In genomic region chr15:29676961-29677402, GRCh38 we compare ENCODE assay signal across 14 cellular contexts.
DNase-seq lines count a peak whose midpoint lies in the region; ATAC-seq, FAIRE-seq and TF ChIP-seq lines count a peak whose summit lies in the region.
"Had no signal": no experiment of that assay in that cellular context is flagged by ENCODE, and none has a peak within 500 bp of the region (broad histone marks: within the 10 kb centered on the region; RNA-seq: fewer than 3 reads in every experiment).

No MANE protein-coding gene starts in this region.

- no peak for ATAC-seq in RWPE2 (ENCODE audit: low read depth)
- ATAC-seq in pancreas = peak in 2 of 4 donors; percentile 10 to 24
- ATAC-seq: GM12878 had no signal

- in situ Hi-C loops in GM23248 (cut with MboI) = no loop called here

- no peak for TF ChIP-seq CTCF in RWPE2 (IDR thresholded peaks at IDR 0.05; ENCODE audit: poor library complexity, severe bottlenecking)
- TF ChIP-seq CTCF in epithelial cell of esophagus (IDR thresholded peaks at IDR 0.05; ENCODE audit: insufficient read depth, low read depth, low read length, missing control alignments) = no peak
- TF ChIP-seq CTCF in pancreas (IDR thresholded peaks at IDR 0.05) = no peak
- TF ChIP-seq CTCF in smooth muscle cell (IDR thresholded peaks at IDR 0.05; ENCODE audit: borderline replicate concordance, insufficient read depth, poor library complexity, severe bottlenecking) = no peak
- TF ChIP-seq CTCF in MM.1S (IDR thresholded peaks at IDR 0.05; ENCODE audit: low read length) = no peak

- H3K9ac ChIP-seq in GM23248 (no peak overlapping the region), smooth muscle cell (ENCODE audit: low read depth) (no peak overlapping the region), MM.1S (ENCODE audit: low read length) (no peak overlapping the region)
- H3K9ac ChIP-seq: KMS-11 had no signal

- intact Hi-C loops in pancreas (cut with DNase I) = no loop called here

- H3K9me2 ChIP-seq in GM23248 (ENCODE audit: insufficient read depth) = no peaks in the 10 kb centered on the region
- no peaks in the 10 kb centered on the region for H3K9me2 ChIP-seq in MM.1S (replicated peaks; ENCODE audit: insufficient read depth, low read length)

- H3F3A ChIP-seq in GM23248 (ENCODE audit: insufficient read depth) (peaks cover 15% of the 10 kb centered on the region; the same call in 1 of the 2 replicates), smooth muscle cell (ENCODE audit: low read depth) (no peaks in the 10 kb centered on the region), MM.1S (ENCODE audit: insufficient read depth, low read length) (no peaks in the 10 kb centered on the region)

- no peak overlapping the region for H3K4me2 ChIP-seq in GM23248 (ENCODE audit: unreplicated experiment)
- H3K4me2 ChIP-seq in smooth muscle cell = no peak overlapping the region
- H3K4me2 ChIP-seq in MM.1S (ENCODE audit: low read depth, low read length) = no peak overlapping the region
- H3K4me2 ChIP-seq: KMS-11 had no signal

- no peak overlapping the region for H2AFZ ChIP-seq in GM23248
- no peak overlapping the region for H2AFZ ChIP-seq in smooth muscle cell (ENCODE audit: low read depth)
- H2AFZ ChIP-seq in MM.1S (ENCODE audit: low read length) = no peak overlapping the region

- no peaks in the 10 kb centered on the region for H3K9me3 ChIP-seq in GM23248 (ENCODE audit: low read depth)
- no peaks in the 10 kb centered on the region for H3K9me3 ChIP-seq in RWPE2 (ENCODE audit: severe bottlenecking)
- H3K9me3 ChIP-seq in pancreas = no peaks in the 10 kb centered on the region
- H3K9me3 ChIP-seq in smooth muscle cell (replicated peaks; ENCODE audit: low read depth) = no peaks in the 10 kb centered on the region
- H3K9me3 ChIP-seq in MM.1S (replicated peaks; ENCODE audit: insufficient read depth, low read length) = no peaks in the 10 kb centered on the region
- H3K9me3 ChIP-seq: right atrium auricular region had no signal

- H3K27me3 ChIP-seq in GM23248 (replicated peaks; ENCODE audit: insufficient read depth) (no peaks in the 10 kb centered on the region), RWPE2 (ENCODE audit: insufficient read depth, poor library complexity, severe bottlenecking) (no peaks in the 10 kb centered on the region), pancreas (no peaks in the 10 kb centered on the region), smooth muscle cell (ENCODE audit: low read depth) (no peaks in the 10 kb centered on the region), MM.1S (replicated peaks; ENCODE audit: insufficient read depth, low read length) (no peaks in the 10 kb centered on the region)
- H3K27me3 ChIP-seq: right atrium auricular region had no signal

- DNase-seq in GM23248 = peak; percentile 49
- peak; percentile 61 for DNase-seq in RWPE2 (ENCODE audit: low spot score)
- peak; percentile 71 for DNase-seq in epithelial cell of esophagus (ENCODE audit: low read depth)
- no peak for DNase-seq in pancreas
- DNase-seq in smooth muscle cell (lab: John Stamatoyannopoulos, UW; ENCODE audit: unreplicated experiment) = no peak
- no peak for DNase-seq in MM.1S
- no peak for DNase-seq in NCI-H526 (lab: John Stamatoyannopoulos, UW)
- DNase-seq in NCI-H510A (lab: John Stamatoyannopoulos, UW) = no peak
- DNase-seq: RPMI8226, substantia nigra had no signal

- no peaks in the 10 kb centered on the region for H4K20me1 ChIP-seq in GM23248 (ENCODE audit: insufficient read depth)
- H4K20me1 ChIP-seq in smooth muscle cell (ENCODE audit: low read depth) = no peaks in the 10 kb centered on the region
- no peaks in the 10 kb centered on the region for H4K20me1 ChIP-seq in MM.1S (ENCODE audit: insufficient read depth, low read length)

- H3K79me2 ChIP-seq in GM23248 (ENCODE audit: insufficient read depth) (no peaks in the 10 kb centered on the region), smooth muscle cell (ENCODE audit: low read depth) (no peaks in the 10 kb centered on the region), MM.1S (ENCODE audit: low read length) (no peaks in the 10 kb centered on the region)

- H3K4me3 ChIP-seq in GM23248 (no peak overlapping the region), RWPE2 (ENCODE audit: severe bottlenecking) (no peak overlapping the region), epithelial cell of esophagus (ENCODE audit: low read length) (no peak overlapping the region), pancreas (peak overlapping the region in 2 of 4 donors; percentile 51 to 69), smooth muscle cell (no peak overlapping the region), MM.1S (ENCODE audit: low read length) (no peak overlapping the region)
- H3K4me3 ChIP-seq: GM12878, right atrium auricular region had no signal

- no peak for FAIRE-seq in pancreas (lab: Jason Lieb, UNC)
- FAIRE-seq: GM12878 had no signal

- H3K4me1 ChIP-seq in GM23248 (ENCODE audit: insufficient read depth) = peaks cover 9% of the 10 kb centered on the region; the same call in 1 of the 2 replicates
- peaks cover 8% of the 10 kb centered on the region for H3K4me1 ChIP-seq in RWPE2 (ENCODE audit: insufficient read depth, poor library complexity, severe bottlenecking)
- peaks cover 0 to 4% (median under 1%) of the 10 kb centered on the region in 3 donors for H3K4me1 ChIP-seq in pancreas
- H3K4me1 ChIP-seq in smooth muscle cell (ENCODE audit: low read depth) = no peaks in the 10 kb centered on the region
- 0 out of 2 replicates have a peak, but pooled peaks cover 7% of the 10 kb centered on the region for H3K4me1 ChIP-seq in MM.1S (ENCODE audit: low read length)

- no peaks in the 10 kb centered on the region for H3K36me3 ChIP-seq in GM23248 (ENCODE audit: low read depth)
- no peaks in the 10 kb centered on the region for H3K36me3 ChIP-seq in RWPE2 (ENCODE audit: low read depth)
- H3K36me3 ChIP-seq in pancreas = no peaks in the 10 kb centered on the region
- H3K36me3 ChIP-seq in smooth muscle cell (ENCODE audit: low read depth) = no peaks in the 10 kb centered on the region
- H3K36me3 ChIP-seq in MM.1S (replicated peaks; ENCODE audit: insufficient read depth, low read length) = no peaks in the 10 kb centered on the region
- H3K36me3 ChIP-seq: right atrium auricular region had no signal

- 59 to 67% methylated on average over 8 of the region's 8 CpGs for whole genome bisulfite sequencing in GM23248 (ENCODE audit: low coverage in 1 of 2, low lambda C conversion rate in 2 of 2, missing lambda C conversion rate in 2 of 2), 2 experiments
- 56 to 64% methylated on average over 8 of the region's 8 CpGs for WGBS in pancreas, 2 donors
- 59% methylated on average over 8 of the region's 8 CpGs for WGBS in smooth muscle cell (ENCODE audit: low lambda C conversion rate)

- H3K27ac ChIP-seq in GM23248 (no peak overlapping the region), RWPE2 (ENCODE audit: poor library complexity, severe bottlenecking) (no peak overlapping the region), pancreas (peak overlapping the region; percentile 18 to 86 (median 74)), smooth muscle cell (ENCODE audit: low read depth) (no peak overlapping the region), MM.1S (ENCODE audit: low read length) (no peak overlapping the region)
- H3K27ac ChIP-seq: KMS-11, right atrium auricular region, VCaP had no signal

Comparison
In these comparisons a context has a peak if more than half of its experiments do, and no peak if none do; other contexts are left out.
1. DNase-seq: peak in GM23248 (single experiment), RWPE2 (single experiment) and epithelial cell of esophagus (single experiment); none in pancreas (0 of 6), smooth muscle cell (single experiment), MM.1S (single experiment), NCI-H526 (0 of 2) and NCI-H510A (single experiment).
2. H3K27ac ChIP-seq: peak in pancreas (4 of 4); none in GM23248 (single experiment), RWPE2 (single experiment), smooth muscle cell (single experiment) and MM.1S (single experiment).